In the genomic region with DNA sequence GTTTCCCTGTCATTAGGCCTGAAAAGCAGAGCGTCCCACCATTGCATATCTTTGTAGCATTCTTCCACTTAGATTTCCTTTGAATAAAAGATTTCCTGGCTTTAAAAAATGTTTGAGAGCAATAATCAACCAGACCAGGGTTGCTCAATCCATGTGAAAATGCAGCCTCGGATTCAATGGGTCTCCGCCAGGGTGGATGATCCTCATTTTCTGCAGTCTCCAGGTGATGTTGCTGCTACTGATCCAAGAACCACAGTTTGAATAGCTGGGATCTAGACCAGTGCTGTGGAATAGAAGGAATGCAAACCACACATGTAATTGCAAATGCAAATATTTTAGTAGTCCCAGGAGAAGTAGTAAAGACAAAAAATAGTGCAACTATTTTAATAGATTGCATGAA, we compare ENCODE assay signal across 28 cellular contexts.
"Had no signal": no experiment of that assay in that cellular context is flagged by ENCODE, and none has a peak within 500 bp of the region (broad histone marks: within the 10 kb centered on the region; RNA-seq: fewer than 3 reads in every experiment).

No MANE protein-coding gene starts in this region.

- H3K4me1 Mint-ChIP-seq: activated B cell treated with CpG ODN at 0.5 μM for 24 hours; activated CD4-positive, alpha-beta T cell treated with anti-CD3 and anti-CD28 coated beads for 36 hours; activated CD4-positive, alpha-beta T cell treated with anti-CD3 and anti-CD28 coated beads, Interleukin-2, amount 10 ng/mL, durations not matched to agents 7 days and 5 days; activated T-helper 17 cell treated with anti-CD3 and anti-CD28 coated beads, Interleukin-2, amount 50 U/mL, for 72 hours; brain; T-helper 17 cell had no signal

- H3K4me3 Mint-ChIP-seq: activated B cell treated with CpG ODN at 0.5 μM for 24 hours; activated CD4-positive, alpha-beta T cell treated with anti-CD3 and anti-CD28 coated beads for 36 hours; activated CD4-positive, alpha-beta T cell treated with anti-CD3 and anti-CD28 coated beads, Interleukin-2, amount 10 ng/mL, durations not matched to agents 7 days and 5 days; activated CD8-positive, alpha-beta T cell treated with anti-CD3 and anti-CD28 coated beads for 36 hours; activated naive CD8-positive, alpha-beta T cell; activated T-cell treated with anti-CD3 and anti-CD28 coated beads, Interleukin-2, amount 50 U/mL, for 4 hours; activated T-helper 17 cell treated with anti-CD3 and anti-CD28 coated beads, Interleukin-2, amount 50 U/mL, for 72 hours; brain; T-helper 17 cell; T-helper 2 cell treated with Interferon-gamma antibody and Interleukin-4, amounts not matched to agents 5 μg/mL and 100 μg/mL, for 36 hours had no signal

- DNase-seq: activated B cell treated with CpG ODN at 0.5 μM for 24 hours; activated CD4-positive, alpha-beta T cell treated with anti-CD3 and anti-CD28 coated beads for 36 hours; activated CD4-positive, alpha-beta T cell treated with anti-CD3 and anti-CD28 coated beads, Interleukin-2, amount 10 ng/mL, durations not matched to agents 7 days and 5 days; activated CD4-positive, alpha-beta T cell treated with anti-CD3 and anti-CD28 coated beads, Interleukin-2, amount 50 U/mL, for 48 hours; activated CD8-positive, alpha-beta memory T cell treated with anti-CD3 and anti-CD28 coated beads for 24 hours; activated CD8-positive, alpha-beta T cell treated with anti-CD3 and anti-CD28 coated beads for 36 hours; activated effector memory CD4-positive, alpha-beta T cell treated with Interleukin-2 at 50 U/mL for 16 hours; activated gamma-delta T cell treated with Interleukin-2 at 50 U/mL for 16 hours; activated naive CD4-positive, alpha-beta T cell treated with anti-CD3 and anti-CD28 coated beads, Interleukin-2, amount 50 U/mL, for 16 hours; activated naive CD4-positive, alpha-beta T cell treated with Interleukin-2 at 50 U/mL for 16 hours; activated T-cell treated with anti-CD3 and anti-CD28 coated beads, Interleukin-2, amount 50 U/mL, for 4 hours; amniotic stem cell; anterior cingulate cortex; central memory CD4-positive, alpha-beta T cell; cerebellar nuclear complex; colonic mucosa; effector CD8-positive, alpha-beta T cell; foreskin fibroblast; head of caudate nucleus; T-helper 1 cell; T-helper 17 cell; T1000; WERI-Rb-1 had no signal

- H3K27ac Mint-ChIP-seq: activated B cell treated with CpG ODN at 0.5 μM for 24 hours; activated CD4-positive, alpha-beta T cell treated with anti-CD3 and anti-CD28 coated beads for 36 hours; activated CD4-positive, alpha-beta T cell treated with anti-CD3 and anti-CD28 coated beads, Interleukin-2, amount 10 ng/mL, durations not matched to agents 7 days and 5 days; activated CD8-positive, alpha-beta T cell treated with anti-CD3 and anti-CD28 coated beads for 36 hours; activated naive CD8-positive, alpha-beta T cell; activated T-helper 17 cell treated with anti-CD3 and anti-CD28 coated beads, Interleukin-2, amount 50 U/mL, for 72 hours; brain; T-helper 17 cell; T-helper 2 cell treated with Interferon-gamma antibody and Interleukin-4, amounts not matched to agents 5 μg/mL and 100 μg/mL, for 36 hours had no signal

- H3K36me3 Mint-ChIP-seq: activated naive CD8-positive, alpha-beta T cell; brain had no signal

- ATAC-seq: activated CD4-positive, alpha-beta T cell treated with anti-CD3 and anti-CD28 coated beads for 36 hours; activated CD4-positive, CD25-positive, alpha-beta regulatory T cell treated with anti-CD3 and anti-CD28 coated beads, Interleukin-2, amount 50 U/mL, for 24 hours; activated CD8-positive, alpha-beta T cell treated with anti-CD3 and anti-CD28 coated beads for 36 hours; activated T-cell treated with anti-CD3 and anti-CD28 coated beads, Interleukin-2, amount 50 U/mL, for 4 hours; activated T-helper 17 cell treated with anti-CD3 and anti-CD28 coated beads, Interleukin-2, amount 50 U/mL, for 72 hours; T-helper 17 cell had no signal

- H3K27me3 Mint-ChIP-seq: activated B cell treated with CpG ODN at 0.5 μM for 24 hours; activated CD4-positive, alpha-beta T cell treated with anti-CD3 and anti-CD28 coated beads for 36 hours; activated CD4-positive, alpha-beta T cell treated with anti-CD3 and anti-CD28 coated beads, Interleukin-2, amount 10 ng/mL, durations not matched to agents 7 days and 5 days; activated CD8-positive, alpha-beta T cell treated with anti-CD3 and anti-CD28 coated beads for 36 hours; activated T-helper 17 cell treated with anti-CD3 and anti-CD28 coated beads, Interleukin-2, amount 50 U/mL, for 72 hours; T-helper 17 cell had no signal
